Comparison of ENCODE assay signal across 16 cellular contexts in genomic region chr4:93084599-93085305, GRCh38.
"Had no signal": no experiment of that assay in that cellular context is flagged by ENCODE, and none has a peak within 500 bp of the region (broad histone marks: within the 10 kb centered on the region; RNA-seq: fewer than 3 reads in every experiment).

No MANE protein-coding gene starts in this region.

- H3K36me3 Mint-ChIP-seq: T-cell had no signal

- H3K4me1 Mint-ChIP-seq: activated CD4-positive, alpha-beta T cell treated with anti-CD3 and anti-CD28 coated beads for 36 hours; natural killer cell; T-cell had no signal

- H3K9me3 ChIP-seq: gastrocnemius medialis, mucosa of descending colon, stomach, uterus had no signal

- DNase-seq: activated CD4-positive, alpha-beta T cell treated with anti-CD3 and anti-CD28 coated beads for 36 hours; activated CD8-positive, alpha-beta memory T cell treated with anti-CD3 and anti-CD28 coated beads, Interleukin-2, amount 50 U/mL, for 48 hours; activated CD8-positive, alpha-beta T cell treated with anti-CD3 and anti-CD28 coated beads, Interleukin-2, amount 10 ng/mL, durations not matched to agents 7 days and 5 days; activated naive CD4-positive, alpha-beta T cell treated with Interleukin-2 at 50 U/mL for 16 hours; cortex of kidney; effector memory CD4-positive, alpha-beta T cell; gastrocnemius medialis; natural killer cell; stimulated activated CD4-positive, alpha-beta T cell treated with anti-CD3 and anti-CD28 coated beads, Interleukin-15, amount 100 ng/mL, for 24 hours; stomach; T-cell; T1000; uterus had no signal

- H3K36me3 ChIP-seq: gastrocnemius medialis, stomach, uterus had no signal

- H3K4me3 Mint-ChIP-seq: activated CD4-positive, alpha-beta T cell treated with anti-CD3 and anti-CD28 coated beads for 36 hours; activated CD8-positive, alpha-beta T cell treated with anti-CD3 and anti-CD28 coated beads, Interleukin-2, amount 10 ng/mL, durations not matched to agents 7 days and 5 days; natural killer cell; T-cell had no signal

- ATAC-seq: activated CD4-positive, alpha-beta T cell treated with anti-CD3 and anti-CD28 coated beads for 36 hours; activated CD8-positive, alpha-beta T cell treated with anti-CD3 and anti-CD28 coated beads, Interleukin-2, amount 10 ng/mL, durations not matched to agents 7 days and 5 days; gastrocnemius medialis; mucosa of descending colon; natural killer cell; T-cell had no signal

- H3K27me3 Mint-ChIP-seq: activated CD4-positive, alpha-beta T cell treated with anti-CD3 and anti-CD28 coated beads for 36 hours; T-cell had no signal

- H3K27ac Mint-ChIP-seq: activated CD4-positive, alpha-beta T cell treated with anti-CD3 and anti-CD28 coated beads for 36 hours; activated CD8-positive, alpha-beta T cell treated with anti-CD3 and anti-CD28 coated beads, Interleukin-2, amount 10 ng/mL, durations not matched to agents 7 days and 5 days; natural killer cell; T-cell had no signal

- H3K27me3 ChIP-seq: gastrocnemius medialis, stomach, uterus had no signal

- H3K27ac ChIP-seq: epithelial cell of prostate, gastrocnemius medialis, stomach, uterus, VCaP had no signal

- H3K4me3 ChIP-seq: gastrocnemius medialis, mucosa of descending colon, stomach, uterus had no signal

- H3K4me1 ChIP-seq: gastrocnemius medialis, stomach, uterus had no signal
